ENCODE assay signal across 27 cellular contexts in genomic region chr3:42742688-42743087, GRCh38. TPM values are rescaled to one million over a fixed set of nuclear protein-coding genes. Genes with fewer than 3 reads are reported as not detected.
"Had no signal": no experiment of that assay in that cellular context is flagged by ENCODE, and none has a peak within 500 bp of the region (broad histone marks: within the 10 kb centered on the region; RNA-seq: fewer than 3 reads in every experiment).

No MANE protein-coding gene starts in this region.

- H3K9me3 ChIP-seq: ascending aorta, breast epithelium, heart left ventricle, pancreas, SJCRH30 had no signal

- H3K4me3 ChIP-seq: ascending aorta, breast epithelium, heart left ventricle, neural progenitor cell, pancreas, SJCRH30, skin epidermis had no signal

- H3K4me1 Mint-ChIP-seq: immature natural killer cell had no signal

- H3K4me3 Mint-ChIP-seq: activated CD4-positive, alpha-beta memory T cell treated with anti-CD3 and anti-CD28 coated beads, Interleukin-2, amount 10 ng/mL, durations not matched to agents 7 days and 5 days; activated CD4-positive, alpha-beta T cell treated with anti-CD3 and anti-CD28 coated beads for 36 hours; activated naive CD4-positive, alpha-beta T cell treated with anti-CD3 and anti-CD28 coated beads for 36 hours; activated naive CD8-positive, alpha-beta T cell treated with anti-CD3 and anti-CD28 coated beads, Interleukin-2, amount 50 U/mL, for 24 hours; immature natural killer cell; neural progenitor cell; T-helper 17 cell had no signal

- H3K36me3 ChIP-seq: ascending aorta, breast epithelium, heart left ventricle, neural progenitor cell, pancreas, SJCRH30, WERI-Rb-1 had no signal

- H3K27ac ChIP-seq: breast epithelium, epithelial cell of prostate, neural progenitor cell, pancreas, SJCRH30, skin epidermis, WERI-Rb-1 had no signal

- H3K4me1 ChIP-seq: breast epithelium had no signal

- H3K27me3 Mint-ChIP-seq: activated CD4-positive, alpha-beta T cell treated with anti-CD3 and anti-CD28 coated beads for 36 hours; activated naive CD8-positive, alpha-beta T cell treated with anti-CD3 and anti-CD28 coated beads, Interleukin-2, amount 50 U/mL, for 24 hours; naive B cell; T-helper 17 cell had no signal

- H3K27me3 ChIP-seq: ascending aorta, breast epithelium, heart left ventricle, neural progenitor cell, pancreas, SJCRH30 had no signal

- ATAC-seq: activated CD4-positive, alpha-beta T cell treated with anti-CD3 and anti-CD28 coated beads for 36 hours; activated naive CD8-positive, alpha-beta T cell treated with anti-CD3 and anti-CD28 coated beads, Interleukin-2, amount 50 U/mL, for 24 hours; heart left ventricle; left cardiac atrium; pancreas; T-helper 17 cell had no signal

- H3K27ac Mint-ChIP-seq: activated CD4-positive, alpha-beta memory T cell treated with anti-CD3 and anti-CD28 coated beads, Interleukin-2, amount 10 ng/mL, durations not matched to agents 7 days and 5 days; activated CD4-positive, alpha-beta T cell treated with anti-CD3 and anti-CD28 coated beads for 36 hours; activated naive CD4-positive, alpha-beta T cell treated with anti-CD3 and anti-CD28 coated beads for 36 hours; activated naive CD8-positive, alpha-beta T cell treated with anti-CD3 and anti-CD28 coated beads, Interleukin-2, amount 50 U/mL, for 24 hours; immature natural killer cell; neural progenitor cell; T-helper 17 cell had no signal

- H3K36me3 Mint-ChIP-seq: immature natural killer cell, naive B cell, neural progenitor cell had no signal

- DNase-seq: activated CD4-positive, alpha-beta memory T cell treated with anti-CD3 and anti-CD28 coated beads, Interleukin-2, amount 10 ng/mL, durations not matched to agents 7 days and 5 days; activated CD4-positive, alpha-beta T cell treated with anti-CD3 and anti-CD28 coated beads for 36 hours; activated naive CD4-positive, alpha-beta T cell treated with anti-CD3 and anti-CD28 coated beads for 36 hours; activated naive CD8-positive, alpha-beta T cell treated with anti-CD3 and anti-CD28 coated beads, Interleukin-2, amount 50 U/mL, for 24 hours; effector memory CD4-positive, alpha-beta T cell; foreskin melanocyte; heart left ventricle; immature natural killer cell; left cardiac atrium; naive B cell; SJCRH30; stimulated activated CD4-positive, alpha-beta T cell treated with anti-CD3 and anti-CD28 coated beads, Interleukin-15, amount 100 ng/mL, for 24 hours; stimulated activated CD4-positive, alpha-beta T cell treated with anti-CD3 and anti-CD28 coated beads, Interleukin-4, amount 100 ng/mL, for 1 hour; stimulated activated naive CD4-positive, alpha-beta T cell; T-helper 17 cell; trophoblast cell; WERI-Rb-1 had no signal

- H3K9me3 Mint-ChIP-seq: activated CD4-positive, alpha-beta memory T cell treated with anti-CD3 and anti-CD28 coated beads, Interleukin-2, amount 10 ng/mL, durations not matched to agents 7 days and 5 days; activated naive CD4-positive, alpha-beta T cell treated with anti-CD3 and anti-CD28 coated beads for 36 hours; activated naive CD8-positive, alpha-beta T cell treated with anti-CD3 and anti-CD28 coated beads, Interleukin-2, amount 50 U/mL, for 24 hours had no signal

RNA-seq across cellular contexts. Expression of gene HHATL, which starts 40.1 kb away (rescaled TPM):
- total RNA-seq: activated CD4-positive, alpha-beta T cell treated with anti-CD3 and anti-CD28 coated beads for 36 hours; activated naive CD4-positive, alpha-beta T cell treated with anti-CD3 and anti-CD28 coated beads for 36 hours; ascending aorta; fibroblast of lung; lung microvascular endothelial cell; mononuclear cell; renal cortical epithelial cell; SJCRH30; T-helper 17 cell had no signal

RNA-seq across cellular contexts. Expression of gene KLHL40, which starts 57.4 kb away (rescaled TPM):
- total RNA-seq: activated CD4-positive, alpha-beta memory T cell treated with anti-CD3 and anti-CD28 coated beads, Interleukin-2, amount 10 ng/mL, durations not matched to agents 7 days and 5 days; activated CD4-positive, alpha-beta T cell treated with anti-CD3 and anti-CD28 coated beads for 36 hours; activated naive CD4-positive, alpha-beta T cell treated with anti-CD3 and anti-CD28 coated beads for 36 hours; ascending aorta; breast epithelium; fibroblast of lung; lung microvascular endothelial cell; mononuclear cell; pancreas; renal cortical epithelial cell; T-helper 17 cell had no signal
